1 cellular context compared by ENCODE assay signal in the genomic region with DNA sequence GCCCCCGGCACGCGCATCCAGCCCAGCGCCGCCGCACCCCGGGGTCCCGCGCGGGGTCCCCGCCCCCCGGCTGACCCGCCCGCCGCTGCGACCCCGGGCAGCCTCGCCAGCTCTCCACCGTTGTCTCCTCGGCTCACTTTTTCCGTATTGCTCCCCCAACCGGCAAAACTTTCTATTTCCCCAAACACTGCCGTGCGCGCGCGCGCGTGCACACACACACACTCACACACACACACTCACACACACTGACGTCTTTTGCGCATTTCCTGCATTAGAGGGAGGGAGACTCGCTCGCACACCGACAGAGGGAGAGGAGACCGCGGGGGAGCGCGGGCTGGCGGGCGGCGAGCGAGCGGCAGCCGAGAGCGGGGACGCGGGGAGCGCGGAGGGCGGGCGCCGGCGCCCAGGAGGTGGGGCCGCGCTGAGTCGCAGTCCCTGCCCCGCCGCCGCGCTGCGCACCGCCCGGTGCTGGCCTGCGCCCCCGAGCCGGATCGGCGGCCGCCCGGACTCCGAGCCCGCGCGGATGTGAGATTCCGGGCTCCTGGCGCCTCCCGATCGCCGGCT.
TF ChIP-seq lines count a peak whose summit lies in the region.

No MANE protein-coding gene starts in this region.

TF ChIP-seq in HepG2, 621 proteins besides CTCF, POLR2A, EP300 and RAD21 (continued from another document and continues in another):
- TF ChIP-seq ZNF678 (CRISPR knock-in tag; IDR thresholded peaks at IDR 0.05) (no peak), PHF5A (CRISPR knock-in tag; IDR thresholded peaks at IDR 0.05; ENCODE audit: low read depth, unreplicated experiment) (no peak), MXD4 (CRISPR knock-in tag; IDR thresholded peaks at IDR 0.05) (no peak; the same call in 1 of the 2 replicates), MTA3 (CRISPR knock-in tag; IDR thresholded peaks at IDR 0.05) (no peak), MTF2 (CRISPR knock-in tag; IDR thresholded peaks at IDR 0.05; ENCODE audit: borderline replicate concordance) (no peak), ZNF180 (CRISPR knock-in tag; IDR thresholded peaks at IDR 0.05; ENCODE audit: borderline replicate concordance, low read depth) (no peak), ZNF660 (CRISPR knock-in tag; IDR thresholded peaks at IDR 0.05; ENCODE audit: borderline replicate concordance, low read depth) (no peak), ZNF326 (CRISPR knock-in tag; IDR thresholded peaks at IDR 0.05; ENCODE audit: borderline replicate concordance) (no peak), ZNF10 (CRISPR knock-in tag; IDR thresholded peaks at IDR 0.05; ENCODE audit: borderline replicate concordance, low read depth) (no peak), THYN1 (CRISPR knock-in tag; IDR thresholded peaks at IDR 0.05; ENCODE audit: borderline replicate concordance, low read depth) (no peak), HDAC1 (CRISPR knock-in tag; IDR thresholded peaks at IDR 0.05) (peak; percentile 94), HNRNPUL1 (IDR thresholded peaks at IDR 0.05; ENCODE audit: low read depth, low read length) (no peak), ZNF121 (CRISPR knock-in tag; IDR thresholded peaks at IDR 0.05) (no peak), ZNF672 (CRISPR knock-in tag; IDR thresholded peaks at IDR 0.05) (peak; percentile 90), HOXD1 (CRISPR knock-in tag; IDR thresholded peaks at IDR 0.05) (peak; percentile 70; the same call in 1 of the 2 replicates), LCORL (IDR thresholded peaks at IDR 0.05) (peak; percentile 73; the same call in 1 of the 2 replicates), LCORL (CRISPR knock-in tag; IDR thresholded peaks at IDR 0.05) (peak; percentile 29; the same call in 1 of the 2 replicates), SIX1 (CRISPR knock-in tag; IDR thresholded peaks at IDR 0.05; ENCODE audit: borderline replicate concordance) (0 out of 2 replicates have a peak, but pooled peaks have one; percentile 14), ZNF33B (CRISPR knock-in tag; IDR thresholded peaks at IDR 0.05) (no peak), ZNF652 (CRISPR knock-in tag; IDR thresholded peaks at IDR 0.05; ENCODE audit: borderline replicate concordance, low read depth) (no peak), CREM (IDR thresholded peaks at IDR 0.05) (peak; percentile 66), CREM (CRISPR knock-in tag; IDR thresholded peaks at IDR 0.05) (0 out of 2 replicates have a peak, but pooled peaks have one; percentile 18), SRF (IDR thresholded peaks at IDR 0.05; ENCODE audit: low read depth, low read length) (no peak), RARA (CRISPR knock-in tag; IDR thresholded peaks at IDR 0.05) (0 out of 2 replicates have a peak, but pooled peaks have one; percentile 12), SETDB1 (CRISPR knock-in tag; IDR thresholded peaks at IDR 0.05; ENCODE audit: borderline replicate concordance) (no peak), PHF8 (CRISPR knock-in tag; IDR thresholded peaks at IDR 0.05) (peak; percentile 65), KDM5B (CRISPR knock-in tag; IDR thresholded peaks at IDR 0.05; ENCODE audit: borderline replicate concordance) (peak; percentile 13; the same call in 1 of the 2 replicates)
- TF ChIP-seq, protein P1, sequence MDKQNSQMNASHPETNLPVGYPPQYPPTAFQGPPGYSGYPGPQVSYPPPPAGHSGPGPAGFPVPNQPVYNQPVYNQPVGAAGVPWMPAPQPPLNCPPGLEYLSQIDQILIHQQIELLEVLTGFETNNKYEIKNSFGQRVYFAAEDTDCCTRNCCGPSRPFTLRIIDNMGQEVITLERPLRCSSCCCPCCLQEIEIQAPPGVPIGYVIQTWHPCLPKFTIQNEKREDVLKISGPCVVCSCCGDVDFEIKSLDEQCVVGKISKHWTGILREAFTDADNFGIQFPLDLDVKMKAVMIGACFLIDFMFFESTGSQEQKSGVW (CRISPR knock-in tag; IDR thresholded peaks at IDR 0.05; ENCODE audit: borderline replicate concordance), result no peak
- TF ChIP-seq, protein P2, sequence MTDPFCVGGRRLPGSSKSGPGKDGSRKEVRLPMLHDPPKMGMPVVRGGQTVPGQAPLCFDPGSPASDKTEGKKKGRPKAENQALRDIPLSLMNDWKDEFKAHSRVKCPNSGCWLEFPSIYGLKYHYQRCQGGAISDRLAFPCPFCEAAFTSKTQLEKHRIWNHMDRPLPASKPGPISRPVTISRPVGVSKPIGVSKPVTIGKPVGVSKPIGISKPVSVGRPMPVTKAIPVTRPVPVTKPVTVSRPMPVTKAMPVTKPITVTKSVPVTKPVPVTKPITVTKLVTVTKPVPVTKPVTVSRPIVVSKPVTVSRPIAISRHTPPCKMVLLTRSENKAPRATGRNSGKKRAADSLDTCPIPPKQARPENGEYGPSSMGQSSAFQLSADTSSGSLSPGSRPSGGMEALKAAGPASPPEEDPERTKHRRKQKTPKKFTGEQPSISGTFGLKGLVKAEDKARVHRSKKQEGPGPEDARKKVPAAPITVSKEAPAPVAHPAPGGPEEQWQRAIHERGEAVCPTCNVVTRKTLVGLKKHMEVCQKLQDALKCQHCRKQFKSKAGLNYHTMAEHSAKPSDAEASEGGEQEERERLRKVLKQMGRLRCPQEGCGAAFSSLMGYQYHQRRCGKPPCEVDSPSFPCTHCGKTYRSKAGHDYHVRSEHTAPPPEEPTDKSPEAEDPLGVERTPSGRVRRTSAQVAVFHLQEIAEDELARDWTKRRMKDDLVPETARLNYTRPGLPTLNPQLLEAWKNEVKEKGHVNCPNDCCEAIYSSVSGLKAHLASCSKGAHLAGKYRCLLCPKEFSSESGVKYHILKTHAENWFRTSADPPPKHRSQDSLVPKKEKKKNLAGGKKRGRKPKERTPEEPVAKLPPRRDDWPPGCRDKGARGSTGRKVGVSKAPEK (CRISPR knock-in tag; IDR thresholded peaks at IDR 0.05; ENCODE audit: borderline replicate concordance), result peak; percentile 86; the same call in 1 of the 2 replicates
- TF ChIP-seq, protein P3, sequence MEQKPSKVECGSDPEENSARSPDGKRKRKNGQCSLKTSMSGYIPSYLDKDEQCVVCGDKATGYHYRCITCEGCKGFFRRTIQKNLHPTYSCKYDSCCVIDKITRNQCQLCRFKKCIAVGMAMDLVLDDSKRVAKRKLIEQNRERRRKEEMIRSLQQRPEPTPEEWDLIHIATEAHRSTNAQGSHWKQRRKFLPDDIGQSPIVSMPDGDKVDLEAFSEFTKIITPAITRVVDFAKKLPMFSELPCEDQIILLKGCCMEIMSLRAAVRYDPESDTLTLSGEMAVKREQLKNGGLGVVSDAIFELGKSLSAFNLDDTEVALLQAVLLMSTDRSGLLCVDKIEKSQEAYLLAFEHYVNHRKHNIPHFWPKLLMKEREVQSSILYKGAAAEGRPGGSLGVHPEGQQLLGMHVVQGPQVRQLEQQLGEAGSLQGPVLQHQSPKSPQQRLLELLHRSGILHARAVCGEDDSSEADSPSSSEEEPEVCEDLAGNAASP (CRISPR knock-in tag; IDR thresholded peaks at IDR 0.05; ENCODE audit: borderline replicate concordance), result peak; percentile 37; the same call in 1 of the 2 replicates
- TF ChIP-seq, protein P4, sequence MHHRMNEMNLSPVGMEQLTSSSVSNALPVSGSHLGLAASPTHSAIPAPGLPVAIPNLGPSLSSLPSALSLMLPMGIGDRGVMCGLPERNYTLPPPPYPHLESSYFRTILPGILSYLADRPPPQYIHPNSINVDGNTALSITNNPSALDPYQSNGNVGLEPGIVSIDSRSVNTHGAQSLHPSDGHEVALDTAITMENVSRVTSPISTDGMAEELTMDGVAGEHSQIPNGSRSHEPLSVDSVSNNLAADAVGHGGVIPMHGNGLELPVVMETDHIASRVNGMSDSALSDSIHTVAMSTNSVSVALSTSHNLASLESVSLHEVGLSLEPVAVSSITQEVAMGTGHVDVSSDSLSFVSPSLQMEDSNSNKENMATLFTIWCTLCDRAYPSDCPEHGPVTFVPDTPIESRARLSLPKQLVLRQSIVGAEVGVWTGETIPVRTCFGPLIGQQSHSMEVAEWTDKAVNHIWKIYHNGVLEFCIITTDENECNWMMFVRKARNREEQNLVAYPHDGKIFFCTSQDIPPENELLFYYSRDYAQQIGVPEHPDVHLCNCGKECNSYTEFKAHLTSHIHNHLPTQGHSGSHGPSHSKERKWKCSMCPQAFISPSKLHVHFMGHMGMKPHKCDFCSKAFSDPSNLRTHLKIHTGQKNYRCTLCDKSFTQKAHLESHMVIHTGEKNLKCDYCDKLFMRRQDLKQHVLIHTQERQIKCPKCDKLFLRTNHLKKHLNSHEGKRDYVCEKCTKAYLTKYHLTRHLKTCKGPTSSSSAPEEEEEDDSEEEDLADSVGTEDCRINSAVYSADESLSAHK (CRISPR knock-in tag; IDR thresholded peaks at IDR 0.05; ENCODE audit: borderline replicate concordance), result no peak
- TF ChIP-seq, protein P5, sequence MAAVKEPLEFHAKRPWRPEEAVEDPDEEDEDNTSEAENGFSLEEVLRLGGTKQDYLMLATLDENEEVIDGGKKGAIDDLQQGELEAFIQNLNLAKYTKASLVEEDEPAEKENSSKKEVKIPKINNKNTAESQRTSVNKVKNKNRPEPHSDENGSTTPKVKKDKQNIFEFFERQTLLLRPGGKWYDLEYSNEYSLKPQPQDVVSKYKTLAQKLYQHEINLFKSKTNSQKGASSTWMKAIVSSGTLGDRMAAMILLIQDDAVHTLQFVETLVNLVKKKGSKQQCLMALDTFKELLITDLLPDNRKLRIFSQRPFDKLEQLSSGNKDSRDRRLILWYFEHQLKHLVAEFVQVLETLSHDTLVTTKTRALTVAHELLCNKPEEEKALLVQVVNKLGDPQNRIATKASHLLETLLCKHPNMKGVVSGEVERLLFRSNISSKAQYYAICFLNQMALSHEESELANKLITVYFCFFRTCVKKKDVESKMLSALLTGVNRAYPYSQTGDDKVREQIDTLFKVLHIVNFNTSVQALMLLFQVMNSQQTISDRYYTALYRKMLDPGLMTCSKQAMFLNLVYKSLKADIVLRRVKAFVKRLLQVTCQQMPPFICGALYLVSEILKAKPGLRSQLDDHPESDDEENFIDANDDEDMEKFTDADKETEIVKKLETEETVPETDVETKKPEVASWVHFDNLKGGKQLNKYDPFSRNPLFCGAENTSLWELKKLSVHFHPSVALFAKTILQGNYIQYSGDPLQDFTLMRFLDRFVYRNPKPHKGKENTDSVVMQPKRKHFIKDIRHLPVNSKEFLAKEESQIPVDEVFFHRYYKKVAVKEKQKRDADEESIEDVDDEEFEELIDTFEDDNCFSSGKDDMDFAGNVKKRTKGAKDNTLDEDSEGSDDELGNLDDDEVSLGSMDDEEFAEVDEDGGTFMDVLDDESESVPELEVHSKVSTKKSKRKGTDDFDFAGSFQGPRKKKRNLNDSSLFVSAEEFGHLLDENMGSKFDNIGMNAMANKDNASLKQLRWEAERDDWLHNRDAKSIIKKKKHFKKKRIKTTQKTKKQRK (IDR thresholded peaks at IDR 0.05; ENCODE audit: low read length), result no peak
- TF ChIP-seq, protein P6, sequence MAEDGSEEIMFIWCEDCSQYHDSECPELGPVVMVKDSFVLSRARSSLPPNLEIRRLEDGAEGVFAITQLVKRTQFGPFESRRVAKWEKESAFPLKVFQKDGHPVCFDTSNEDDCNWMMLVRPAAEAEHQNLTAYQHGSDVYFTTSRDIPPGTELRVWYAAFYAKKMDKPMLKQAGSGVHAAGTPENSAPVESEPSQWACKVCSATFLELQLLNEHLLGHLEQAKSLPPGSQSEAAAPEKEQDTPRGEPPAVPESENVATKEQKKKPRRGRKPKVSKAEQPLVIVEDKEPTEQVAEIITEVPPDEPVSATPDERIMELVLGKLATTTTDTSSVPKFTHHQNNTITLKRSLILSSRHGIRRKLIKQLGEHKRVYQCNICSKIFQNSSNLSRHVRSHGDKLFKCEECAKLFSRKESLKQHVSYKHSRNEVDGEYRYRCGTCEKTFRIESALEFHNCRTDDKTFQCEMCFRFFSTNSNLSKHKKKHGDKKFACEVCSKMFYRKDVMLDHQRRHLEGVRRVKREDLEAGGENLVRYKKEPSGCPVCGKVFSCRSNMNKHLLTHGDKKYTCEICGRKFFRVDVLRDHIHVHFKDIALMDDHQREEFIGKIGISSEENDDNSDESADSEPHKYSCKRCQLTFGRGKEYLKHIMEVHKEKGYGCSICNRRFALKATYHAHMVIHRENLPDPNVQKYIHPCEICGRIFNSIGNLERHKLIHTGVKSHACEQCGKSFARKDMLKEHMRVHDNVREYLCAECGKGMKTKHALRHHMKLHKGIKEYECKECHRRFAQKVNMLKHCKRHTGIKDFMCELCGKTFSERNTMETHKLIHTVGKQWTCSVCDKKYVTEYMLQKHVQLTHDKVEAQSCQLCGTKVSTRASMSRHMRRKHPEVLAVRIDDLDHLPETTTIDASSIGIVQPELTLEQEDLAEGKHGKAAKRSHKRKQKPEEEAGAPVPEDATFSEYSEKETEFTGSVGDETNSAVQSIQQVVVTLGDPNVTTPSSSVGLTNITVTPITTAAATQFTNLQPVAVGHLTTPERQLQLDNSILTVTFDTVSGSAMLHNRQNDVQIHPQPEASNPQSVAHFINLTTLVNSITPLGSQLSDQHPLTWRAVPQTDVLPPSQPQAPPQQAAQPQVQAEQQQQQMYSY (CRISPR knock-in tag; IDR thresholded peaks at IDR 0.05), result peak; percentile 58; the same call in 1 of the 2 replicates
- TF ChIP-seq, protein P7, sequence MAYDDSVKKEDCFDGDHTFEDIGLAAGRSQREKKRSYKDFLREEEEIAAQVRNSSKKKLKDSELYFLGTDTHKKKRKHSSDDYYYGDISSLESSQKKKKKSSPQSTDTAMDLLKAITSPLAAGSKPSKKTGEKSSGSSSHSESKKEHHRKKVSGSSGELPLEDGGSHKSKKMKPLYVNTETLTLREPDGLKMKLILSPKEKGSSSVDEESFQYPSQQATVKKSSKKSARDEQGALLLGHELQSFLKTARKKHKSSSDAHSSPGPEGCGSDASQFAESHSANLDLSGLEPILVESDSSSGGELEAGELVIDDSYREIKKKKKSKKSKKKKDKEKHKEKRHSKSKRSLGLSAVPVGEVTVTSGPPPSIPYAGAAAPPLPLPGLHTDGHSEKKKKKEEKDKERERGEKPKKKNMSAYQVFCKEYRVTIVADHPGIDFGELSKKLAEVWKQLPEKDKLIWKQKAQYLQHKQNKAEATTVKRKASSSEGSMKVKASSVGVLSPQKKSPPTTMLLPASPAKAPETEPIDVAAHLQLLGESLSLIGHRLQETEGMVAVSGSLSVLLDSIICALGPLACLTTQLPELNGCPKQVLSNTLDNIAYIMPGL (CRISPR knock-in tag; IDR thresholded peaks at IDR 0.05; ENCODE audit: borderline replicate concordance in 1 of 2, low read depth in 1 of 2), result peak; percentile 95 to 97; a peak in 3 of 4 replicates
- TF ChIP-seq, protein P8, sequence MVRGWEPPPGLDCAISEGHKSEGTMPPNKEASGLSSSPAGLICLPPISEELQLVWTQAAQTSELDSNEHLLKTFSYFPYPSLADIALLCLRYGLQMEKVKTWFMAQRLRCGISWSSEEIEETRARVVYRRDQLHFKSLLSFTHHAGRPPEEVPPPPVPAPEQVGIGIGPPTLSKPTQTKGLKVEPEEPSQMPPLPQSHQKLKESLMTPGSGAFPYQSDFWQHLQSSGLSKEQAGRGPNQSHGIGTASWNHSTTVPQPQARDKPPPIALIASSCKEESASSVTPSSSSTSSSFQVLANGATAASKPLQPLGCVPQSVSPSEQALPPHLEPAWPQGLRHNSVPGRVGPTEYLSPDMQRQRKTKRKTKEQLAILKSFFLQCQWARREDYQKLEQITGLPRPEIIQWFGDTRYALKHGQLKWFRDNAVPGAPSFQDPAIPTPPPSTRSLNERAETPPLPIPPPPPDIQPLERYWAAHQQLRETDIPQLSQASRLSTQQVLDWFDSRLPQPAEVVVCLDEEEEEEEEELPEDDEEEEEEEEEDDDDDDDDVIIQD (CRISPR knock-in tag; IDR thresholded peaks at IDR 0.05; ENCODE audit: low read depth), result peak; percentile 48; the same call in 1 of the 2 replicates
- TF ChIP-seq, protein P9, sequence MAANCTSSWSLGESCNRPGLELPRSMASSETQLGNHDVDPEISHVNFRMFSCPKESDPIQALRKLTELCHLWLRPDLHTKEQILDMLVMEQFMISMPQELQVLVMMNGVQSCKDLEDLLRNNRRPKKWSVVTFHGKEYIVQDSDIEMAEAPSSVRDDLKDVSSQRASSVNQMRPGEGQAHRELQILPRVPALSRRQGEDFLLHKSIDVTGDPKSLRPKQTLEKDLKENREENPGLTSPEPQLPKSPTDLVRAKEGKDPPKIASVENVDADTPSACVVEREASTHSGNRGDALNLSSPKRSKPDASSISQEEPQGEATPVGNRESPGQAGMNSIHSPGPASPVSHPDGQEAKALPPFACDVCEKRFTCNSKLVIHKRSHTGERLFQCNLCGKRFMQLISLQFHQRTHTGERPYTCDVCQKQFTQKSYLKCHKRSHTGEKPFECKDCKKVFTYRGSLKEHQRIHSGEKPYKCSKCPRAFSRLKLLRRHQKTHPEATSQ (CRISPR knock-in tag; IDR thresholded peaks at IDR 0.05; ENCODE audit: borderline replicate concordance), result no peak
